21 cellular contexts compared by ENCODE assay signal in the genomic region with DNA sequence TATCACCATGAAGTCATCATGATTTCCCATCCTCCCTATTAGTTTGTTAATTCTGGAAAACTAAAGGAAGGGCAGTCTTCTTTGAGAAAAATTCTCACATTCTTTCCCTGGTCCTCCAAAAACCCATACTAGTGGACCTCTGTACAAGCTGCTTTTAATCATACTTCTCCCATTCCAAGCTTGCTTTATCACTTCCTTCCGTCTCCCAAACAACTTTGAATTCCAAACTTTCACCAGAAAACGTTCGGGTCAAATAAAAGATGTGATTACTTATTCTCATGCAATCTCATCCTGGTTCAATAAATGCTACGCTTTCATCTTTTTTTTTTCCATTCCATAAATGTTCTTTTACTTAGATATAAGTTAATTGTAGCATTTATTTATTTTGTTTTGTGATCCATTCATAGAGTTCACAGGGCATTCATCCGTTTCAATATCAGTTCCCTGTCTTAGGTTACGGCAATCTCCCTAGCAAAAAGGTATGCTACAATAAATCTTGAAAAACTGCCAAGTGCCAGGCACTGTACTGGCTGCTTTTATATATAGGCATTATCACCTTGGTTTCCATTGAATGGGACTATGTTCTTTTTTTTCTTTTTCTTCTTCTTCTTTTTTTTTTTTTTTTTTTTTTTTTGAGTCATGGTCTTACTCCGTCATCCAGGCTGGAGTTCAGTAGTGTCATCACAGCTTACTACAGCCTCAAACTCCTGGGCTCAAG.
DNase-seq lines count a peak whose midpoint lies in the region; ATAC-seq and TF ChIP-seq lines count a peak whose summit lies in the region.
"Had no signal": no experiment of that assay in that cellular context is flagged by ENCODE, and none has a peak within 500 bp of the region (broad histone marks: within the 10 kb centered on the region; RNA-seq: fewer than 3 reads in every experiment).

No MANE protein-coding gene starts in this region.

- H3K4me1 ChIP-seq in adipocyte (ENCODE audit: control insufficient read depth, insufficient read depth, low read length): peaks cover 8% of the 10 kb centered on the region

- H3K27me3 ChIP-seq in adipocyte (replicated peaks; ENCODE audit: control insufficient read depth, insufficient read depth, low read length): no peaks in the 10 kb centered on the region

- ATAC-seq in left lobe of liver: no peak
- ATAC-seq in GM18868 (IDR thresholded peaks at IDR 0.05; ENCODE audit: unreplicated experiment): no peak
- ATAC-seq: sciatic nerve, T-helper 17 cell had no signal

- no peak overlapping the region for H3K9ac ChIP-seq in adipocyte (ENCODE audit: low read length)
- H3K9ac ChIP-seq: KMS-11 had no signal

- H3K4me3 ChIP-seq in AG09309 (ENCODE audit: control insufficient read depth, low read depth, low read length): no peak overlapping the region
- H3K4me3 ChIP-seq in adipocyte (ENCODE audit: low read length): no peak overlapping the region

- no peaks in the 10 kb centered on the region for H3K36me3 ChIP-seq in adipocyte (ENCODE audit: control insufficient read depth, insufficient read depth, low read length, severe bottlenecking)

- DNase-seq in AG09309 (ENCODE audit: low read depth) (peak; percentile 57), GM04503 (ENCODE audit: low read depth) (peak; percentile 78), adipocyte (ENCODE audit: low read depth) (peak; percentile 44), iris pigment epithelial cell (ENCODE audit: low read depth) (peak; percentile 30), H4 (ENCODE audit: low spot score) (no peak), left lobe of liver (ENCODE audit: low spot score) (no peak)
- DNase-seq: activated CD4-positive, alpha-beta T cell treated with anti-CD3 and anti-CD28 coated beads for 48 hours; activated naive CD4-positive, alpha-beta T cell treated with Interleukin-2 at 50 U/mL for 16 hours; activated T-cell treated with anti-CD3 and anti-CD28 coated beads, Interleukin-2, amount 50 U/mL, for 24 hours; CD8-positive, alpha-beta memory T cell; dermis blood vessel endothelial cell; DMS79 treated with DMSO at 0.1 percent for 48 hours; head of caudate nucleus; NCI-H1436 treated with DMSO at 0.1 percent for 48 hours; NCI-H524 treated with DMSO at 0.1 percent for 48 hours; stimulated activated CD4-positive, alpha-beta T cell treated with anti-CD3 and anti-CD28 coated beads, Interleukin-4, amount 100 ng/mL, for 4 hours; stimulated activated naive CD4-positive, alpha-beta T cell; T-helper 17 cell had no signal

- H3K9me3 ChIP-seq in adipocyte (ENCODE audit: control insufficient read depth, low read length): no peaks in the 10 kb centered on the region

- TF ChIP-seq CTCF in AG09309 (IDR thresholded peaks at IDR 0.05; ENCODE audit: control insufficient read depth, insufficient read depth, low read depth, low read length, missing control alignments): no peak

Comparison
In these comparisons a context has a peak if more than half of its experiments do, and no peak if none do; other contexts are left out.
1. DNase-seq: peak in AG09309 (single experiment), GM04503 (single experiment), adipocyte (single experiment) and iris pigment epithelial cell (single experiment); none in H4 (single experiment) and left lobe of liver (single experiment).